Comparison of ENCODE assay signal across 8 cellular contexts in genomic region chr19:23394481-23394880, GRCh38. TPM values are rescaled to one million over a fixed set of nuclear protein-coding genes. Genes with fewer than 3 reads are reported as not detected.
DNase-seq lines count a peak whose midpoint lies in the region; ATAC-seq and TF ChIP-seq lines count a peak whose summit lies in the region.
"Not testable (repeated sequence)": the region's sequence is repeated elsewhere in the genome, so short reads cannot be mapped to it uniquely, and the experiment has no call there.

No MANE protein-coding gene starts in this region.

- peak overlapping the region; percentile 90 for H2AFZ ChIP-seq in ACC112 (ENCODE audit: low read length, unreplicated experiment)
- H2AFZ ChIP-seq in HCT116 (ENCODE audit: low read depth, low read length, poor library complexity, severe bottlenecking): not testable (repeated sequence)

- H3K9ac ChIP-seq in HCT116 (ENCODE audit: low read length): peak overlapping the region; percentile 78

- 3 to 5% (median 4%) methylated on average over 12 of the region's 12 CpGs for WGBS in heart left ventricle, 4 donors

- POLR2A ChIA-PET in HCT116 (lab: Charles Lee): not testable (repeated sequence)

- DNase-seq in HCT116 (ENCODE audit: low read depth, low spot score): not testable (repeated sequence)
- DNase-seq in SK-N-DZ (ENCODE audit: low spot score): peak; percentile 18
- peak; percentile 57 for DNase-seq in activated T-cell treated with anti-CD3 and anti-CD28 coated beads, Interleukin-2, amount 50 U/mL, for 24 hours
- peak; percentile 44 for DNase-seq in central memory CD4-positive, alpha-beta T cell
- DNase-seq in heart left ventricle: peak in 2 of 5 donors; percentile 39 to 45
- DNase-seq in mucosa of gallbladder (ENCODE audit: low spot score): peak; percentile 40
- DNase-seq in stimulated activated CD4-positive, alpha-beta T cell treated with anti-CD3 and anti-CD28 coated beads, Interleukin-1b, Interleukin-23, amount 100 ng/mL, for 48 hours: peak; percentile 59

- not testable (repeated sequence) for BruUV-seq in HCT116 (replicated peaks; lab: Mats Ljungman, UMichigan)

- H3K4me3 ChIP-seq in ACC112 (ENCODE audit: low read depth, low read length) (peak overlapping the region; percentile 97), HCT116 (replicated peaks in 1 of 2; ENCODE audit: low read depth in 1 of 2, low read length in 2 of 2) (peak overlapping the region; percentile 58 to 88), heart left ventricle (peak overlapping the region; percentile 70 to 92 (median 88))

- H3K27me3 Mint-ChIP-seq in activated T-cell treated with anti-CD3 and anti-CD28 coated beads, Interleukin-2, amount 50 U/mL, for 24 hours: not testable (repeated sequence)

- H3K27me3 ChIP-seq in ACC112 (ENCODE audit: insufficient read depth, low read length); HCT116 (ENCODE audit: insufficient read depth, low read length); heart left ventricle: not testable (repeated sequence)

- H3K4me2 ChIP-seq in HCT116 (ENCODE audit: low read length): peak overlapping the region; percentile 84

- H3K36me3 Mint-ChIP-seq in activated T-cell treated with anti-CD3 and anti-CD28 coated beads, Interleukin-2, amount 50 U/mL, for 24 hours (ENCODE audit: low read depth): peaks cover 59% of the 10 kb centered on the region

- H3K27ac ChIP-seq in ACC112 (ENCODE audit: low read depth, low read length) (peak overlapping the region; percentile 90), HCT116 (ENCODE audit: low read depth, low read length) (peak overlapping the region; percentile 86; the same call in 1 of the 2 replicates), heart left ventricle (peak overlapping the region; percentile 86 to 97 (median 94))

- H3K79me2 ChIP-seq in ACC112 (ENCODE audit: control insufficient read depth, insufficient read depth, low read length, unreplicated experiment): peaks cover 50% of the 10 kb centered on the region
- H3K79me2 ChIP-seq in HCT116 (ENCODE audit: insufficient read depth, low read length): peaks cover 21% of the 10 kb centered on the region

- H3K4me1 ChIP-seq in ACC112 (ENCODE audit: control insufficient read depth, insufficient read depth, low read length, unreplicated experiment); HCT116 (ENCODE audit: control insufficient read depth in 1 of 2, insufficient read depth in 2 of 2, low read length in 2 of 2): not testable (repeated sequence)
- H3K4me1 ChIP-seq in heart left ventricle: peaks cover 3 to 50% (median 32%) of the 10 kb centered on the region in 12 donors

- RAD21 ChIA-PET in HCT116 (lab: Charles Lee; ENCODE audit: low non-redundant PET in 1 of 2, low total read pairs in 2 of 2, uncharacterized antibody in 2 of 2, unreplicated experiment in 2 of 2): not testable (repeated sequence)

- H3K4me1 Mint-ChIP-seq in activated T-cell treated with anti-CD3 and anti-CD28 coated beads, Interleukin-2, amount 50 U/mL, for 24 hours (ENCODE audit: low read depth): peaks cover 40% of the 10 kb centered on the region

- CTCF ChIA-PET in HCT116 (lab: Charles Lee): not testable (repeated sequence)

- H3K27ac Mint-ChIP-seq in activated T-cell treated with anti-CD3 and anti-CD28 coated beads, Interleukin-2, amount 50 U/mL, for 24 hours: peak overlapping the region; percentile 98

- H3K9me3 ChIP-seq in HCT116 (ENCODE audit: control insufficient read depth in 1 of 2, insufficient read depth in 1 of 2, low read depth in 1 of 2, low read length in 2 of 2); heart left ventricle: not testable (repeated sequence)

- H3K9me2 ChIP-seq in HCT116 (ENCODE audit: insufficient read depth): not testable (repeated sequence)

- intact Hi-C loops in HCT116 (cut with micrococcal nuclease): not testable (repeated sequence)
- intact Hi-C loops in heart left ventricle (cut with DNase I): loop anchor here in 4 of 10 donors (2.0 to 10.0 kb wide), 4 partner anchors 122 to 690 kb away; partner anchors contain the start of genes ZNF675 (in 3 of the 4) and ZNF254 (in 1 of the 4)

- H3K36me3 ChIP-seq in ACC112 (ENCODE audit: insufficient read depth, low read length): peaks cover 15% of the 10 kb centered on the region; the same call in 1 of the 2 replicates
- not testable (repeated sequence) for H3K36me3 ChIP-seq in HCT116 (ENCODE audit: control insufficient read depth in 1 of 2, insufficient read depth in 2 of 2, low read length in 2 of 2)
- H3K36me3 ChIP-seq in heart left ventricle: peaks cover 0 to 14% (median 0%) of the 10 kb centered on the region in 9 donors

- TF ChIP-seq CTCF in HCT116 (IDR thresholded peaks at IDR 0.05 in 2 of 3, conservative IDR thresholded peaks at IDR 0.05 in 1 of 3; ENCODE audit: borderline replicate concordance in 1 of 3, insufficient read depth in 1 of 3, low read depth in 2 of 3, low read length in 2 of 3); heart left ventricle (IDR thresholded peaks at IDR 0.05): not testable (repeated sequence)

- H3K9me3 Mint-ChIP-seq in activated T-cell treated with anti-CD3 and anti-CD28 coated beads, Interleukin-2, amount 50 U/mL, for 24 hours: peaks cover 12% of the 10 kb centered on the region

- not testable (repeated sequence) for TF ChIP-seq POLR2A in HCT116 (IDR thresholded peaks at IDR 0.05; ENCODE audit: borderline replicate concordance, extremely low read depth, insufficient read depth, insufficient read length); heart left ventricle (IDR thresholded peaks at IDR 0.05)

- peak overlapping the region; percentile 98 for H3K4me3 Mint-ChIP-seq in activated T-cell treated with anti-CD3 and anti-CD28 coated beads, Interleukin-2, amount 50 U/mL, for 24 hours

- H4K20me1 ChIP-seq in HCT116 (ENCODE audit: insufficient read depth): not testable (repeated sequence)

- ATAC-seq in HCT116: not testable (repeated sequence)
- ATAC-seq in heart left ventricle: peak in 3 of 4 donors; percentile 22 to 60 (median 52)

- TF ChIP-seq RAD21 in HCT116 (IDR thresholded peaks at IDR 0.05; ENCODE audit: low read depth): not testable (repeated sequence)

RNA-seq across cellular contexts. Expression of gene ZNF91, which starts 0.8 kb away (rescaled TPM):
- total RNA-seq in HCT116 (2021; ENCODE audit: unreplicated experiment): 12.3 TPM
- 4.1 and 4.9 TPM in 2 replicates for polyA plus RNA-seq in HCT116 (2012)
- polyA plus RNA-seq in SK-N-DZ (2014; cell fraction: cytosol; rRNA removed): 18.3 and 18.5 TPM in 2 replicates
- polyA plus RNA-seq in SK-N-DZ (2014; cell fraction: nucleus; rRNA removed): 14.5 and 25.2 TPM in 2 replicates
- 100 to 1,000 TPM in 8 of 9 donors, 10 to 100 TPM in 1; 98.8 to 302 (median 147) TPM for total RNA-seq in heart left ventricle
- 10 to 100 TPM in 1 of 2 donors, 1 to 10 TPM in 1; 9.5 to 23.8 TPM for polyA plus RNA-seq in heart left ventricle
- total RNA-seq in mucosa of gallbladder: 43.9 TPM
